In genomic region chr1:16720403-16721223, GRCh38 we compare ENCODE assay signal across 15 cellular contexts. TPM values are rescaled to one million over a fixed set of nuclear protein-coding genes. Genes with fewer than 3 reads are reported as not detected.
DNase-seq lines count a peak whose midpoint lies in the region; ATAC-seq and TF ChIP-seq lines count a peak whose summit lies in the region.
"Had no signal": no experiment of that assay in that cellular context is flagged by ENCODE, and none has a peak within 500 bp of the region (broad histone marks: within the 10 kb centered on the region; RNA-seq: fewer than 3 reads in every experiment).

No MANE protein-coding gene starts in this region.

- peak overlapping the region; percentile 36 for H2BK12ac ChIP-seq in neuronal stem cell (ENCODE audit: low read length)

- no peak overlapping the region for H3K4ac ChIP-seq in neuronal stem cell (ENCODE audit: low read length)

- H4K91ac ChIP-seq in neuronal stem cell (ENCODE audit: low read depth, low read length, poor library complexity): no peak overlapping the region

- no peak overlapping the region for H4K8ac ChIP-seq in neuronal stem cell (ENCODE audit: low read depth, low read length)

- ATAC-seq in HG03175 (IDR thresholded peaks at IDR 0.05; ENCODE audit: unreplicated experiment) (no peak), sciatic nerve (no peak)

- peaks cover 0 to 24% (median 0%) of the 10 kb centered on the region in 3 experiments for H3K27me3 ChIP-seq in neuronal stem cell (ENCODE audit: control insufficient read depth in 3 of 3, insufficient read depth in 3 of 3, low read depth in 1 of 3, low read length in 3 of 3)

- H2BK15ac ChIP-seq in neuronal stem cell (ENCODE audit: low read length): peak overlapping the region; percentile 23

- H2AK5ac ChIP-seq in neuronal stem cell (ENCODE audit: low read depth, low read length): peak overlapping the region; percentile 100

- H3K4me3 ChIP-seq in coronary artery: no peak overlapping the region
- H3K4me3 ChIP-seq in neuronal stem cell (ENCODE audit: low read length in 2 of 2): peak overlapping the region in 1 of 2 donors; percentile 1
- H3K4me3 ChIP-seq: breast epithelium had no signal

- intact Hi-C loops in sciatic nerve (cut with DNase I): no loop called here

- H2BK5ac ChIP-seq in neuronal stem cell (ENCODE audit: low read length): peak overlapping the region; percentile 13

- peak overlapping the region; percentile 1 for H3K23ac ChIP-seq in neuronal stem cell (ENCODE audit: low read depth, low read length, poor library complexity)

- peak overlapping the region; percentile 37 for H2BK120ac ChIP-seq in neuronal stem cell (ENCODE audit: low read depth, low read length)

- in situ Hi-C loops in GM13976 (cut with MboI; ENCODE audit: low sequenced_read_pairs, unreplicated experiment): no loop called here

- no peak overlapping the region for H2AFZ ChIP-seq in neuronal stem cell (ENCODE audit: low read length)

- peaks cover 0 to 5% of the 10 kb centered on the region in 2 donors for H3K4me1 ChIP-seq in neuronal stem cell (ENCODE audit: control insufficient read depth in 2 of 2, insufficient read depth in 1 of 2, low read depth in 1 of 2, low read length in 2 of 2)
- H3K4me1 ChIP-seq: breast epithelium had no signal

- no peak overlapping the region for H3K9ac ChIP-seq in neuronal stem cell (ENCODE audit: low read depth, low read length, poor library complexity)

- TF ChIP-seq CTCF in GM13976 (IDR thresholded peaks at IDR 0.05; ENCODE audit: borderline replicate concordance, control extremely low read depth, extremely low read depth, insufficient read depth, missing control alignments) (no peak), coronary artery (IDR thresholded peaks at IDR 0.05) (no peak)

- H3K27ac ChIP-seq in coronary artery: no peak overlapping the region
- H3K27ac ChIP-seq in neuronal stem cell (replicated peaks; ENCODE audit: low read length): no peak overlapping the region
- H3K27ac ChIP-seq: breast epithelium, C4-2B had no signal

- WGBS in neuronal stem cell (ENCODE audit: extremely low coverage in 2 of 2, insufficient read length in 2 of 2, insufficient replicate concordance in 1 of 2), 2 donors: no CpG with 5 or more reads among the region's 10 CpGs

- H3K9me3 ChIP-seq in neuronal stem cell (replicated peaks in 1 of 2; ENCODE audit: control insufficient read depth in 2 of 2, insufficient read depth in 1 of 2, low read depth in 1 of 2, low read length in 2 of 2): no peaks in the 10 kb centered on the region
- H3K9me3 ChIP-seq: breast epithelium had no signal

- DNase-seq in CD1c-positive myeloid dendritic cell (ENCODE audit: extremely low spot score) (peak; percentile 0), GM13976 (ENCODE audit: low spot score) (peak; percentile 40), coronary artery (ENCODE audit: low spot score) (peak; percentile 73), neuronal stem cell (ENCODE audit: low spot score) (no peak), middle frontal gyrus (ENCODE audit: extremely low spot score, low spot score) (no peak), sciatic nerve (ENCODE audit: low spot score) (no peak), NOMO-1 (lab: John Stamatoyannopoulos, UW; ENCODE audit: unreplicated experiment in 2 of 2) (no peak)
- DNase-seq: activated B cell treated with CpG ODN at 0.5 μM for 24 hours, activated gamma-delta T cell, erythroblast, midbrain, NCI-H2029 treated with DMSO at 0.1 percent for 48 hours had no signal

- H3K4me2 ChIP-seq in neuronal stem cell (ENCODE audit: insufficient read depth, low read length, poor library complexity, severe bottlenecking): no peak overlapping the region

- no peaks in the 10 kb centered on the region for H3K79me1 ChIP-seq in neuronal stem cell (ENCODE audit: low read depth, low read length)

- peak overlapping the region; percentile 33 for H3K18ac ChIP-seq in neuronal stem cell (ENCODE audit: low read length)

- H3K36me3 ChIP-seq in neuronal stem cell (replicated peaks in 1 of 2; ENCODE audit: control insufficient read depth in 2 of 2, insufficient read depth in 2 of 2, low read length in 2 of 2): no peaks in the 10 kb centered on the region
- H3K36me3 ChIP-seq: breast epithelium had no signal

- peak overlapping the region; percentile 49 for H3K14ac ChIP-seq in neuronal stem cell (ENCODE audit: low read length)

RNA-seq across cellular contexts. Expression of gene RNU1-4, which starts 19.7 kb away (rescaled TPM):
- 14.3 TPM for polyA plus RNA-seq in neuronal stem cell (2013, experiment 1 of 2)
- polyA plus RNA-seq in neuronal stem cell (2013, experiment 2 of 2): 15.9 TPM
- 13,769 TPM for total RNA-seq in sciatic nerve

RNA-seq across cellular contexts. Expression of gene RNU1-3, which starts 53.9 kb away (rescaled TPM):
- polyA plus RNA-seq in neuronal stem cell (2013, experiment 1 of 2): 14.3 TPM
- 15.9 TPM for polyA plus RNA-seq in neuronal stem cell (2013, experiment 2 of 2)
- total RNA-seq in sciatic nerve: 13,769 TPM

Comparison
In these comparisons a context has a peak if more than half of its experiments do, and no peak if none do; other contexts are left out.
1. DNase-seq: peak in CD1c-positive myeloid dendritic cell (single experiment), GM13976 (single experiment) and coronary artery (single experiment); none in neuronal stem cell (single experiment), middle frontal gyrus (single experiment), sciatic nerve (single experiment) and NOMO-1 (0 of 2).